In the genomic region with DNA sequence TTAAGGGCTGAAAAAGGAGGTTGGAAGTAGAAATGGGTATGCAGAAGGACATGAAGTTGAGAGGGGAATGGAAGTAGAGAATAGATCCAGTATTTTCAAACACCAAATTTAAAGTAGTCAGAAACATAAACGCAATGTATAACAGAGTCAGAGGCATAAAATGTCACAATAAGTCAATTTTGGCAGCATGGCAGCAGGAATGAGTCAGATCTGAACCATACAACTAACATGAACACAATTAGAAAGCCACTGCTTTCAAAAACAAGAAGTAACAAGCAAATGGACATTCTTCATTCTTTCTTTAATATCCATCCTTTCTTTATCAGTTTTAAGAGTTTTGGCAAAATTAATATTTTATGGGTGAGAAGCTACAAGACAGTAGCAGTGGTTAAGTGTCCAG, we compare ENCODE assay signal across 9 cellular contexts. TPM values are rescaled to one million over a fixed set of nuclear protein-coding genes. Genes with fewer than 3 reads are reported as not detected.
DNase-seq lines count a peak whose midpoint lies in the region; ATAC-seq and TF ChIP-seq lines count a peak whose summit lies in the region.
"Had no signal": no experiment of that assay in that cellular context is flagged by ENCODE, and none has a peak within 500 bp of the region (broad histone marks: within the 10 kb centered on the region; RNA-seq: fewer than 3 reads in every experiment).

No MANE protein-coding gene starts in this region.

- H3K27ac ChIP-seq in substantia nigra (ENCODE audit: low read depth, low read length, poor library complexity, severe bottlenecking), result no peak overlapping the region

- peak overlapping the region; percentile 99 for H3K4me3 Mint-ChIP-seq in nephron progenitor cell

- H3K9me3 Mint-ChIP-seq in nephron progenitor cell, result peaks cover 11% of the 10 kb centered on the region

- H3K27ac Mint-ChIP-seq in nephron progenitor cell, result peak overlapping the region; percentile 7

- TF ChIP-seq CTCF in GM12864 (IDR thresholded peaks at IDR 0.05; ENCODE audit: low read depth, low read length, missing control alignments), result no peak
- no peak for TF ChIP-seq CTCF in nephron progenitor cell (IDR thresholded peaks at IDR 0.05)

- peaks cover 50% of the 10 kb centered on the region for H3K4me1 Mint-ChIP-seq in nephron progenitor cell

- no peaks in the 10 kb centered on the region for H3K27me3 Mint-ChIP-seq in nephron progenitor cell (ENCODE audit: low read depth, poor library complexity)

- DNase-seq in GM12864 (ENCODE audit: low read depth) (no peak), LHCN-M2 (ENCODE audit: low read depth) (peak; percentile 42), amniotic stem cell (lab: John Stamatoyannopoulos, UW) (peak; percentile 6), nephron progenitor cell (no peak), HT-29 (ENCODE audit: low spot score) (no peak), substantia nigra (lab: John Stamatoyannopoulos, UW) (no peak)
- DNase-seq in activated CD4-positive, alpha-beta T cell treated with anti-CD3 and anti-CD28 coated beads, Interleukin-2, amount 50 U/mL, for 1 hour, result no peak
- DNase-seq: T1000 had no signal

- peaks cover 38% of the 10 kb centered on the region for H3K36me3 Mint-ChIP-seq in nephron progenitor cell (ENCODE audit: low read depth)

- ATAC-seq in GM21528 (IDR thresholded peaks at IDR 0.05; ENCODE audit: low FRiP score, unreplicated experiment), result no peak

- H3K4me3 ChIP-seq in GM12864 (ENCODE audit: low read depth, low read length), result peak overlapping the region; percentile 98; the same call in 1 of the 2 replicates

RNA-seq across cellular contexts. Expression of gene CHORDC1, which starts 2.5 kb away (rescaled TPM):
- total RNA-seq in LHCN-M2 (2014; rRNA removed), result 40.7 and 57.3 TPM in 2 replicates
- polyA plus RNA-seq in LHCN-M2 (2012), result 30.2 TPM
- 18.6 and 25.6 TPM in 2 replicates for total RNA-seq in HT-29 (2014; rRNA removed; shearing (Covaris generic))

Comparison
In these comparisons a context has a peak if more than half of its experiments do, and no peak if none do; other contexts are left out.
1. DNase-seq: peak in LHCN-M2 (single experiment) and amniotic stem cell (single experiment); none in GM12864 (single experiment), nephron progenitor cell (single experiment), HT-29 (single experiment), activated CD4-positive, alpha-beta T cell treated with anti-CD3 and anti-CD28 coated beads, Interleukin-2, amount 50 U/mL, for 1 hour (single experiment) and substantia nigra (0 of 49).